29 cellular contexts compared by ENCODE assay signal in the genomic region with DNA sequence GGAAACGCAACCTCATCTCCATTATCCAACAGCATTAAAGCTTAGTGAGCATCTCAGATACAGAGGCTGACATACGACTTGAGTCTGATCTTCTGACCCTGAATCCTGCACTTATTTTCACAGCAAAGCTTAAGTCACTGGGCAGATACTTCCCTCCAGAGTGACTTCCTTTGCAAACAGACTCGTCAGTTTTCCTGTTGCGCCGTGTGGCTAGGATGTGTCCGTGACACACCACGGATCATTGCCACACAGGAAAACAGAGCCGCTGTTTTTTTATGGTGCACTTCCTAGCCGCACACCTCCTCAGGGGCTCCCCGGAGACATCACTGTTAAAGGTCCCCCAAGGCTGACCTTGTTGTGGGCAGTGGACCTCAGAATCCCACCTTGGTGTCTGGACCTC.
"Had no signal": no experiment of that assay in that cellular context is flagged by ENCODE, and none has a peak within 500 bp of the region (broad histone marks: within the 10 kb centered on the region; RNA-seq: fewer than 3 reads in every experiment).

No MANE protein-coding gene starts in this region.

- H3K9me3 ChIP-seq: ascending aorta, body of pancreas had no signal

- H3K27ac ChIP-seq: ascending aorta, body of pancreas, SK-N-MC, WERI-Rb-1 had no signal

- H3K36me3 ChIP-seq: ascending aorta, WERI-Rb-1 had no signal

- ATAC-seq: activated CD4-positive, CD25-positive, alpha-beta regulatory T cell treated with anti-CD3 and anti-CD28 coated beads, Interleukin-2, amount 50 U/mL, for 24 hours; activated CD8-positive, alpha-beta T cell treated with anti-CD3 and anti-CD28 coated beads, Interleukin-2, amount 10 ng/mL, durations not matched to agents 7 days and 5 days; activated naive CD8-positive, alpha-beta T cell treated with anti-CD3 and anti-CD28 coated beads, Interleukin-2, amount 50 U/mL, for 24 hours; body of pancreas; Panc1; Right ventricle myocardium inferior had no signal

- H3K4me1 ChIP-seq: ascending aorta, body of pancreas had no signal

- H3K4me3 ChIP-seq: ascending aorta, body of pancreas, SK-N-MC had no signal

- DNase-seq: activated CD4-positive, alpha-beta T cell treated with anti-CD3 and anti-CD28 coated beads for 4 hours; activated CD4-positive, alpha-beta T cell treated with anti-CD3 and anti-CD28 coated beads, Interleukin-2, amount 50 U/mL, for 4 hours; activated CD8-positive, alpha-beta memory T cell treated with anti-CD3 and anti-CD28 coated beads, Interleukin-2, amount 50 U/mL, for 48 hours; activated CD8-positive, alpha-beta T cell treated with anti-CD3 and anti-CD28 coated beads, Interleukin-2, amount 10 ng/mL, durations not matched to agents 7 days and 5 days; activated effector memory CD4-positive, alpha-beta T cell treated with anti-CD3 and anti-CD28 coated beads, Interleukin-2, amount 50 U/mL, for 16 hours; activated naive CD4-positive, alpha-beta T cell treated with Interleukin-2 at 50 U/mL for 16 hours; activated naive CD8-positive, alpha-beta T cell treated with anti-CD3 and anti-CD28 coated beads, Interleukin-2, amount 50 U/mL, for 24 hours; activated T-cell treated with anti-CD3 and anti-CD28 coated beads, Interleukin-2, amount 50 U/mL, for 1 hour; amniotic stem cell; body of pancreas; NCI-H1092 treated with DMSO at 0.1 percent for 48 hours; NCI-H1417 treated with DMSO at 0.1 percent for 48 hours; NCI-H1694; NCI-H2029; NCI-H2107; NCI-H2171 treated with DMSO at 0.1 percent for 48 hours; NCI-H345; NCI-H510A; NCI-H526 treated with DMSO at 0.1 percent for 48 hours; NCI-H82; OCI-M1; RPMI8226; T-helper 1 cell; WERI-Rb-1 had no signal

- H3K27me3 ChIP-seq: ascending aorta, body of pancreas had no signal
